In the genomic region with DNA sequence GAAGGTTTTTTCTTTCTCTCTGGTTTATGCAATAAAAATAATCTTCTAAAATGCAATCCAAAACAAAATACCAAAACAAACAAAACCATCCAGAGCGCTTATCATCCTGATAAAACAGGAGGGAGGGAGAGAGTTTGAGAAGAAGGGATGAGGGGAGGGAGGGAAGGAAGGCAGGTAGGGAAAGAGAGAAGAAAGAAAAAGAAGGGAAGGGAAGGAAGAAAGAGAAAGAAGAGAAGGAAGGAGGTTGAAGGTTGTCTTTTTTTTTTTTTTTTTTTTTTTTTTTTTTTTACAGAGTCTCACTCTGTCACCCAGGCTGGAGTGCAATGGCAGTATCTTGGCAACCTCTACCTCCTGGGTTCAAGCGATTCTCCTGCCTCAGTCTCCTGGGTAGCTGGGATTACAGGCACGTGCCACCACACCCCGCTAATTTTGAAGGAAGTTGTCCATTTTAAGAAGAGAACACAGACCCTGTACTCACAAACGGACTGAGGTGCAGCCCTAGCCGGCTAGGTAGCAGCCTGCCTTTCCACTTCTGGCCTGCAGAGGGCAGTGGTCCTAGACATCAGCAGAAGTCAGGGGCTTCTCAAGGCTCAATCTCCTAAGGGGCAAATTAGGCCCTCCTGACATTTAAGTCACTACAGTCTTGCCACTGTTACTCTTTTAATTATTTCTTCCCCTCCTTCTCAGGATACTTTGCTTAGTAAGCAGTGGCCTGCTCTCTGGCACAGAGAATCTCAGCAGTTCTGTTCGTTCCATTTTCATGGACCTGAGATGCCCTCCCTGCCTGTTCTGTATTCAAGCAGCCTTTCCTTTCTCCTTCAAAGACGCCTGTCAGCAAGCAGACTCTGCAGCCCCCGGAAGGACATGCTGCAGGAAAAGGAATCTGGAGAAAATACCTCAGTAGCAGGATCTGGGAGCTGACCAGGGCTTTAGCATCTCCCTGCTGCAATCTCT, we compare ENCODE assay signal across 1 cellular context.
TF ChIP-seq lines count a peak whose summit lies in the region.

No MANE protein-coding gene starts in this region.

TF ChIP-seq in IMR-90, 13 proteins besides CTCF, POLR2A, EP300 and RAD21:
- TF ChIP-seq NFE2L2 (IDR thresholded peaks at IDR 0.05; ENCODE audit: low read depth, low read length): no peak
- TF ChIP-seq FOS (IDR thresholded peaks at IDR 0.05; ENCODE audit: low read depth, low read length): no peak
- TF ChIP-seq, protein P1, sequence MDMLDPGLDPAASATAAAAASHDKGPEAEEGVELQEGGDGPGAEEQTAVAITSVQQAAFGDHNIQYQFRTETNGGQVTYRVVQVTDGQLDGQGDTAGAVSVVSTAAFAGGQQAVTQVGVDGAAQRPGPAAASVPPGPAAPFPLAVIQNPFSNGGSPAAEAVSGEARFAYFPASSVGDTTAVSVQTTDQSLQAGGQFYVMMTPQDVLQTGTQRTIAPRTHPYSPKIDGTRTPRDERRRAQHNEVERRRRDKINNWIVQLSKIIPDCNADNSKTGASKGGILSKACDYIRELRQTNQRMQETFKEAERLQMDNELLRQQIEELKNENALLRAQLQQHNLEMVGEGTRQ (IDR thresholded peaks at IDR 0.05; ENCODE audit: low read depth, low read length): no peak
- no peak for TF ChIP-seq MAFK (IDR thresholded peaks at IDR 0.05; ENCODE audit: low read depth, low read length)
- TF ChIP-seq SMC3 (IDR thresholded peaks at IDR 0.05; ENCODE audit: low read depth, low read length): peak; percentile 63
